Comparison of ENCODE assay signal across 8 cellular contexts in the genomic region with DNA sequence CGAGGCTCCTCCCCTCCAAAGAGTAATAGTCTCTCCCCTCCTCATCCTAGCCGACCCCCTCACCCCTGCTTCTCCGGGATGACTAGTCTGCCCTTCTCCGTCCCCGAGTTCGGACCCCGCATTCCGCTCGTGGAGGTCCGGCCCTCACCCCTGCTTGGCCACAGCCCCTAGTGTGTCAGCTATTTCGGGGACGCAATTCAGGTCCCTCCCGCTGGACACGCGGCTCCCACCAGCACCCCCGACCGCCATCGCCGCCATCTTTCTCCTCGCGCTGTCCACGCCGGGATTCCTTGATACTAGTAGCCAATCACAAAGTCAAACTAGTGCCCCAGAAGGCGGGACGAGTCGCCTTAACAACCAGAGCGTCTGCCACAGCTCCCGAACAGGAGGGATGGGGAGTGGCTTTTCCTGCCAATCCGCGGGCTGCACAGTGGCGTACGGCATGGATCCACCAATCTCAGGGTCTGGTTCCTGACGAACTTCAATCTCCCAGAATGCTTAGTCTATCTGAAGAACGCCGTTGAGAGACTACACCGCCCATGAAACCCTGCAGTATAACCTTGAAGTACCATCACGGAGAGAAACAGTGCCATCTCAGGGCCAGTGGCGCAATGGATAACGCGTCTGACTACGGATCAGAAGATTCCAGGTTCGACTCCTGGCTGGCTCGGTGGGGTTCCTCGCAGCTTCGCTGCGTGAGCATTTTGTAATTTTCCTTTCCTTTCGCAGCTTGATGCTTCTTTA. TPM values are rescaled to one million over a fixed set of nuclear protein-coding genes. Genes with fewer than 3 reads are reported as not detected.
DNase-seq lines count a peak whose midpoint lies in the region; ATAC-seq, FAIRE-seq and TF ChIP-seq lines count a peak whose summit lies in the region.

A gene (minus strand): TSS at position 273 of the 744 bp plus-strand sequence. CDS start 15 bp downstream, at position 258.

- H3K27ac ChIP-seq in WERI-Rb-1 (peak within 1 kb of the TSS; percentile 84), iPS-20b (ENCODE audit: low read length) (peak within 1 kb of the TSS; percentile 65), skin epidermis (peak within 1 kb of the TSS in 20 of 21 experiments; percentile 72 to 95 (median 89))

- peak within 1 kb of the TSS; percentile 90 for H3K9ac ChIP-seq in iPS-20b (ENCODE audit: low read depth, low read length)

- H3K27me3 ChIP-seq in WERI-Rb-1 (ENCODE audit: insufficient read depth, low read depth, severe bottlenecking): no peaks in the 10 kb centered on the region
- no peaks in the 10 kb centered on the region for H3K27me3 ChIP-seq in bronchial epithelial cell (ENCODE audit: control insufficient read depth, insufficient read depth, low read length)
- H3K27me3 ChIP-seq in iPS-20b (ENCODE audit: insufficient read depth, low read length): no peaks in the 10 kb centered on the region

- H3K9me3 ChIP-seq in WERI-Rb-1 (ENCODE audit: severe bottlenecking) (no peaks in the 10 kb centered on the region), iPS-20b (ENCODE audit: insufficient read depth, low read depth, low read length) (no peaks in the 10 kb centered on the region)

- no peaks in the 10 kb centered on the region for H3K4me1 ChIP-seq in iPS-20b (ENCODE audit: insufficient read depth, low read length)

- TF ChIP-seq CTCF in WERI-Rb-1 (IDR thresholded peaks at IDR 0.05; ENCODE audit: low read depth, low read length) (no peak), bronchial epithelial cell (IDR thresholded peaks at IDR 0.05; ENCODE audit: insufficient read depth, low read length, severe bottlenecking) (no peak)

- H3K4me3 ChIP-seq in WERI-Rb-1 (ENCODE audit: low read depth, low read length) (peak within 1 kb of the TSS; percentile 88), bronchial epithelial cell (ENCODE audit: low read depth, low read length) (peak within 1 kb of the TSS; percentile 95), iPS-20b (ENCODE audit: low read length) (peak within 1 kb of the TSS; percentile 94), skin epidermis (peak within 1 kb of the TSS; percentile 73 to 94 (median 84))

- DNase-seq in AG08395 (ENCODE audit: low spot score) (peak; percentile 99), NCI-H2227 (lab: John Stamatoyannopoulos, UW; ENCODE audit: unreplicated experiment) (peak; percentile 99), WERI-Rb-1 (peak; percentile 99), bronchial epithelial cell (ENCODE audit: low read depth) (peak; percentile 99)

- ATAC-seq in GM18909 (IDR thresholded peaks at IDR 0.05; ENCODE audit: poor library complexity, unreplicated experiment) (peak; percentile 90), HG03159 (IDR thresholded peaks at IDR 0.05; ENCODE audit: unreplicated experiment) (peak; percentile 90)

- H3K36me3 ChIP-seq in WERI-Rb-1: peaks cover 25% of the 10 kb centered on the region
- peaks cover 11% of the 10 kb centered on the region for H3K36me3 ChIP-seq in bronchial epithelial cell (ENCODE audit: control insufficient read depth, insufficient read depth, low read length)
- peaks cover 32% of the 10 kb centered on the region for H3K36me3 ChIP-seq in iPS-20b (ENCODE audit: insufficient read depth, low read depth, low read length)

- FAIRE-seq in bronchial epithelial cell (lab: Jason Lieb, UNC): peak; percentile 87

RNA-seq across cellular contexts. Expression of the gene that starts here (rescaled TPM):
- 79.2 and 91.1 TPM in 2 replicates for total RNA-seq in bronchial epithelial cell

Comparison
In these comparisons a context has a peak if more than half of its experiments do, and no peak if none do; other contexts are left out.
1. Peak in every context shown above with its lines: DNase-seq, ATAC-seq, H3K4me3 ChIP-seq and H3K27ac ChIP-seq.